In the genomic region with DNA sequence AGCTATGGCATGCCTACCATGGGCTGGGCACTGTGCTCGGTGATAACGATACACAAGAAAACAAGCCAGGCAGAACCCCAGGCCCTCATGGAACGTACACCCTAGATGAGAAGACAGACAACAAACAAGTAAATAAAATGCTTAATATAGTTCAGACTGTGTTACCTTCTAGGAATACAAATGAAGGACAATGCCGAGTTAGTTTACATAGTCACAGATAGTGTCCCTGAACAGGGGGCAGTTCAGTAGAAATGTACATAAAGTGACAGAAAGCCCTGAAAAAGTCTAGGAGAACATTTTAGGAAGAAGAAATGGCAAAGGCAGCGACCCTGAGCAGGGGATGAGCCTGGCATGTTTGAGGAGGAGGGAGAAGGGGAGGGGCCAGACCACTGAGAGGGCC, we compare ENCODE assay signal across 13 cellular contexts.
"Had no signal": no experiment of that assay in that cellular context is flagged by ENCODE, and none has a peak within 500 bp of the region (broad histone marks: within the 10 kb centered on the region; RNA-seq: fewer than 3 reads in every experiment).

No MANE protein-coding gene starts in this region.

- H3K4me3 Mint-ChIP-seq: activated naive CD8-positive, alpha-beta T cell treated with anti-CD3 and anti-CD28 coated beads for 36 hours; activated T-cell treated with anti-CD3 and anti-CD28 coated beads, Interleukin-2, amount 50 U/mL, for 24 hours; nephron progenitor cell had no signal

- H3K27me3 Mint-ChIP-seq: activated naive CD8-positive, alpha-beta T cell treated with anti-CD3 and anti-CD28 coated beads for 36 hours; activated T-cell treated with anti-CD3 and anti-CD28 coated beads, Interleukin-2, amount 50 U/mL, for 24 hours had no signal

- ATAC-seq: heart right ventricle, left lobe of liver, SK-N-SH treated with all-trans-retinoic acid at 6 μM for 48 hours had no signal

- H3K9me3 ChIP-seq: heart right ventricle, tibial artery had no signal

- DNase-seq: activated CD4-positive, alpha-beta T cell treated with anti-CD3 and anti-CD28 coated beads for 48 hours; activated effector memory CD4-positive, alpha-beta T cell treated with anti-CD3 and anti-CD28 coated beads, Interleukin-2, amount 50 U/mL, for 16 hours; activated naive CD8-positive, alpha-beta T cell treated with anti-CD3 and anti-CD28 coated beads for 36 hours; activated T-cell treated with anti-CD3 and anti-CD28 coated beads, Interleukin-2, amount 50 U/mL, for 24 hours; foreskin melanocyte; heart right ventricle; mammary epithelial cell; nephron progenitor cell; stimulated activated CD4-positive, alpha-beta T cell treated with anti-CD3 and anti-CD28 coated beads, Interleukin-15, amount 100 ng/mL, for 24 hours; stimulated activated CD4-positive, alpha-beta T cell treated with anti-CD3 and anti-CD28 coated beads, Interleukin-4, amount 100 ng/mL, for 4 hours; tibial artery had no signal

- H3K9me3 Mint-ChIP-seq: activated naive CD8-positive, alpha-beta T cell treated with anti-CD3 and anti-CD28 coated beads for 36 hours; activated T-cell treated with anti-CD3 and anti-CD28 coated beads, Interleukin-2, amount 50 U/mL, for 24 hours; nephron progenitor cell had no signal

- H3K27ac Mint-ChIP-seq: activated naive CD8-positive, alpha-beta T cell treated with anti-CD3 and anti-CD28 coated beads for 36 hours; nephron progenitor cell had no signal

- H3K4me3 ChIP-seq: heart right ventricle, tibial artery had no signal

- H3K27me3 ChIP-seq: heart right ventricle, tibial artery had no signal

- H3K27ac ChIP-seq: tibial artery had no signal
